2 cellular contexts compared by ENCODE assay signal in genomic region chr2:42401773-42402172, GRCh38.
TF ChIP-seq lines count a peak whose summit lies in the region.

No MANE protein-coding gene starts in this region.

TF ChIP-seq in WTC11, 78 proteins besides CTCF, POLR2A, EP300 and RAD21 (continued from another document):
- TF ChIP-seq ATF2 (CRISPR knock-in tag; IDR thresholded peaks at IDR 0.05; ENCODE audit: borderline replicate concordance, low read depth), result no peak

TF ChIP-seq in K562, 482 proteins besides CTCF, POLR2A, EP300 and RAD21 (continued from another document):
- no peak for TF ChIP-seq CREB3L1 (IDR thresholded peaks at IDR 0.05; ENCODE audit: borderline replicate concordance, low read depth)
- no peak for TF ChIP-seq ZNF830 (CRISPR knock-in tag; IDR thresholded peaks at IDR 0.05)
- TF ChIP-seq TOE1 (IDR thresholded peaks at IDR 0.05; ENCODE audit: borderline replicate concordance), result no peak
- TF ChIP-seq TOE1 (CRISPR knock-in tag; IDR thresholded peaks at IDR 0.05; ENCODE audit: borderline replicate concordance, low read depth), result no peak
- no peak for TF ChIP-seq OTX1 (CRISPR knock-in tag; IDR thresholded peaks at IDR 0.05)
- TF ChIP-seq HDAC2 (IDR thresholded peaks at IDR 0.05), result no peak
- TF ChIP-seq HNRNPL (IDR thresholded peaks at IDR 0.05; ENCODE audit: low read depth, low read length), result no peak
- no peak for TF ChIP-seq PRMT5 (CRISPR knock-in tag; IDR thresholded peaks at IDR 0.05)
- no peak for TF ChIP-seq ZFP30 (CRISPR knock-in tag; IDR thresholded peaks at IDR 0.05; ENCODE audit: borderline replicate concordance)
- TF ChIP-seq HOMEZ (CRISPR knock-in tag; IDR thresholded peaks at IDR 0.05), result no peak
- no peak for TF ChIP-seq NCOA1 (IDR thresholded peaks at IDR 0.05; ENCODE audit: low read depth)
- TF ChIP-seq CBFA2T3 (IDR thresholded peaks at IDR 0.05), result no peak
- TF ChIP-seq ZNF644 (tag; IDR thresholded peaks at IDR 0.05; ENCODE audit: low read depth), result no peak
- TF ChIP-seq ZNF280A (IDR thresholded peaks at IDR 0.05; ENCODE audit: low read depth, partially characterized antibody), result no peak
- no peak for TF ChIP-seq ZNF551 (CRISPR knock-in tag; IDR thresholded peaks at IDR 0.05)
